ENCODE assay signal across 8 cellular contexts in the genomic region with DNA sequence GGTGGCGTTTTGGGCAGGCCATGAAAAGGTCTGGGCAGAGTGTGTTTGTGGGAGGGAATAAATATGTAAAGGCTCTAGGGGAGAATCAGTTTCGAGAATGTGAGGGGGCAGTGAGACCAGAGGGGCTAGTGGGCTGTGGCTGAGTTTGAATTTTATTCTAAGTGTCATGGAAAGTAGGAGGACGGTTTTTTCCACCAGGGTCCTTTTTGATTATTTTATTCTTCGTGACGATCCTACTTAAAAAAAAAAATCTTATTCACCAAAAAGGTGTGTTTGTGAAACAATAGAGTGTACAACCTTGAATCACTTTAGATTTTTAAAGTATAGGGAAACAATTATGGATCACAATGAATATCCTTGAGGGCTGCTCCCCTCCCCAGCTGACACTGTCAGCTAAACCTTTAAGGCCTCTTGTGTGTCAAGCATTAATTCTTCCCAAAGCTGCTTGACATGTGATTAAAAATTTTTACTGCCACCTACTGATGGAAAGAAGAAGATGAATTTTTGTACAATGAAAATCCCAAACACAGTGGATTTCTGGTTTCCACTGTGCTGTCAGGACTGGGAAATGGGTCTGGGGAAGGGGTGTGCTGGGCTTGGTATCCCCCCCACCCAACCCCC.
DNase-seq lines count a peak whose midpoint lies in the region; ATAC-seq, FAIRE-seq and TF ChIP-seq lines count a peak whose summit lies in the region.

No MANE protein-coding gene starts in this region.

- no peak overlapping the region for H3K9ac ChIP-seq in keratinocyte (ENCODE audit: control insufficient read depth, extremely low read depth, insufficient read depth, low read length)

- peaks cover 71% of the 10 kb centered on the region for H3K4me1 Mint-ChIP-seq in Calu3 (ENCODE audit: low read depth, unreplicated experiment)

- dilution Hi-C loops in keratinocyte (cut with MboI; ENCODE audit: extremely low pct_ligation_motif_present, low sequenced_read_pairs): no loop called here

- peak; percentile 30 for TF ChIP-seq CTCF in Calu3 (IDR thresholded peaks at IDR 0.05; ENCODE audit: unreplicated experiment)
- TF ChIP-seq CTCF in HFF-Myc (IDR thresholded peaks at IDR 0.05; ENCODE audit: low read depth, low read length, missing control alignments): peak; percentile 15
- TF ChIP-seq CTCF in body of pancreas (IDR thresholded peaks at IDR 0.05): peak in 6 of 7 experiments; percentile 15 to 50 (median 20)
- peak in 2 of 3 experiments; percentile 1 to 27 for TF ChIP-seq CTCF in keratinocyte (optimal IDR thresholded peaks at IDR 0.05 in 1 of 3, IDR thresholded peaks at IDR 0.05 in 1 of 3, conservative IDR thresholded peaks at IDR 0.05 in 1 of 3; ENCODE audit: extremely low read depth in 1 of 3, insufficient read depth in 2 of 3, low read length in 3 of 3)

- peak overlapping the region in 3 of 4 donors; percentile 64 to 73 (median 71) for H3K27ac ChIP-seq in body of pancreas
- H3K27ac ChIP-seq in keratinocyte (ENCODE audit: control insufficient read depth, insufficient read depth, low read length): no peak overlapping the region

- H3K4me1 ChIP-seq in body of pancreas (peaks cover 24% of the 10 kb centered on the region), keratinocyte (ENCODE audit: control insufficient read depth, extremely low read depth, insufficient read depth, low read length) (peaks cover 3% of the 10 kb centered on the region)

- CTCF ChIA-PET in Calu3 (lab: Charles Lee): interaction anchor here (0.7 to 1.8 kb wide), 8 partner anchors 16 to 177 kb away, joined by 3 to 13 read pairs (median 5); no protein-coding TSS in a partner anchor

- intact Hi-C loops in Calu3 (cut with micrococcal nuclease; ENCODE audit: unreplicated experiment): loop anchor here (2.0 kb wide), 1 partner anchor 58 kb away; no protein-coding TSS in a partner anchor
- intact Hi-C loops in body of pancreas (cut with DNase I): loop anchor here (5.0 kb wide), 1 partner anchor 172 kb away; no protein-coding TSS in a partner anchor

- H3K27me3 Mint-ChIP-seq in Calu3 (ENCODE audit: unreplicated experiment): no peaks in the 10 kb centered on the region

- H4K20me1 ChIP-seq in keratinocyte (ENCODE audit: control insufficient read depth, extremely low read depth, insufficient read depth, low read length): no peaks in the 10 kb centered on the region

- no peak for FAIRE-seq in keratinocyte (lab: Jason Lieb, UNC)

- H3K79me2 ChIP-seq in keratinocyte (ENCODE audit: control insufficient read depth, insufficient read depth, low read length): no peaks in the 10 kb centered on the region

- DNase-seq in Calu3 (no peak), HFF-Myc (ENCODE audit: extremely low read depth, low read depth) (no peak), NCI-H82 treated with DMSO at 0.1 percent for 48 hours (lab: John Stamatoyannopoulos, UW; ENCODE audit: unreplicated experiment) (peak; percentile 47), body of pancreas (no peak), keratinocyte (ENCODE audit: low read depth, low spot score) (no peak), stromal cell of bone marrow (ENCODE audit: low read depth) (peak; percentile 27)
- no peak for DNase-seq in activated effector memory CD4-positive, alpha-beta T cell treated with anti-CD3 and anti-CD28 coated beads, Interleukin-2, amount 50 U/mL, for 16 hours

- H3K36me3 Mint-ChIP-seq in Calu3 (ENCODE audit: insufficient read depth, unreplicated experiment): peaks cover 11% of the 10 kb centered on the region

- BruUV-seq in Calu3 (replicated peaks; lab: Mats Ljungman, UMichigan): no TSS peak

- no peak overlapping the region for H2AFZ ChIP-seq in keratinocyte (ENCODE audit: control insufficient read depth, low read length)

- no peaks in the 10 kb centered on the region for H3K9me1 ChIP-seq in keratinocyte (ENCODE audit: control insufficient read depth, extremely low read depth, insufficient read depth, low read length)

- H3K27me3 ChIP-seq in body of pancreas (no peaks in the 10 kb centered on the region), keratinocyte (ENCODE audit: control insufficient read depth, extremely low read depth, insufficient read depth, low read length) (no peaks in the 10 kb centered on the region)

- TF ChIP-seq POLR2A in body of pancreas (IDR thresholded peaks at IDR 0.05): no peak

- 69 to 70% methylated on average over 5 of the region's 5 CpGs for WGBS in body of pancreas, 2 donors

- ATAC-seq in body of pancreas (peak; percentile 47), GM18519 (IDR thresholded peaks at IDR 0.05; ENCODE audit: low FRiP score, unreplicated experiment) (no peak)

- H3K4me2 ChIP-seq in keratinocyte (ENCODE audit: control insufficient read depth, extremely low read depth, insufficient read depth, low read depth, low read length): no peak overlapping the region

- no peak overlapping the region for H3K4me3 ChIP-seq in HFF-Myc (replicated peaks; ENCODE audit: low read depth, low read length)
- no peak overlapping the region for H3K4me3 ChIP-seq in body of pancreas
- no peak overlapping the region for H3K4me3 ChIP-seq in keratinocyte (ENCODE audit: control insufficient read depth in 2 of 3, extremely low read depth in 1 of 3, insufficient read depth in 2 of 3, low read depth in 1 of 3, low read length in 3 of 3)

- H3K4me3 Mint-ChIP-seq in Calu3 (ENCODE audit: low read depth, unreplicated experiment): peak overlapping the region; percentile 52

- H3K36me3 ChIP-seq in body of pancreas (replicated peaks in 1 of 2; ENCODE audit: insufficient read depth in 1 of 2, low read depth in 2 of 2) (no peaks in the 10 kb centered on the region), keratinocyte (ENCODE audit: control insufficient read depth in 2 of 2, extremely low read depth in 1 of 2, insufficient read depth in 2 of 2, low read length in 2 of 2) (no peaks in the 10 kb centered on the region)

- H3K9me3 ChIP-seq in body of pancreas (no peaks in the 10 kb centered on the region), keratinocyte (ENCODE audit: control insufficient read depth, low read depth, low read length) (no peaks in the 10 kb centered on the region)

- H3K27ac Mint-ChIP-seq in Calu3 (ENCODE audit: unreplicated experiment): no peak overlapping the region

- no peaks in the 10 kb centered on the region for H3K9me3 Mint-ChIP-seq in Calu3 (ENCODE audit: low read depth, unreplicated experiment)

Comparison
In these comparisons a context has a peak if more than half of its experiments do, and no peak if none do; other contexts are left out.
1. DNase-seq: peak in NCI-H82 treated with DMSO at 0.1 percent for 48 hours (single experiment) and stromal cell of bone marrow (single experiment); none in Calu3 (single experiment), HFF-Myc (single experiment), body of pancreas (0 of 4), keratinocyte (single experiment) and activated effector memory CD4-positive, alpha-beta T cell treated with anti-CD3 and anti-CD28 coated beads, Interleukin-2, amount 50 U/mL, for 16 hours (single experiment).
2. Peak in every context shown above with its lines, with median percentiles within 50 percentile points of each other: CTCF ChIP-seq.